In the genomic region with DNA sequence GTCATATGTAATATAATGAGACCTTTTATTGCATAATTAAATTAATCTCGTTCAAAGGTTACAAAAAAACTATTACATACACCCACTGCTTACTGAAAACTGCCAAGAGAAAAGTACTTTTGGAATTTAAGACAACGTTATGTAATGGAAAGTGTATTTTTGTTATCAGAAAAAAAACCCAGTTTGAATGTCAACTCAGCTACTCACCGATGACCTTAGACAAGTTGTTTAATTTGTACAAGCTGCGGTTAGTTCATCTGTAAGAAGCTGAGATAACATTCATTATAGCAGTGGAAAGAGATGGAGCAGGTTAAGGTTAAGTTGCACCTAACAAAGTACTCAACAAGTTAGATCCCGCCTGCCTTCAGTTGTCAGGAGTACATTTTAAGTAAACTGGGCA, we compare ENCODE assay signal across 1 cellular context.
TF ChIP-seq lines count a peak whose summit lies in the region.

No MANE protein-coding gene starts in this region.

TF ChIP-seq in H1, 55 proteins besides CTCF, POLR2A, EP300 and RAD21:
- TF ChIP-seq CBX8 (IDR thresholded peaks at IDR 0.05; ENCODE audit: borderline replicate concordance, low read depth, low read length) (no peak), CEBPB (IDR thresholded peaks at IDR 0.05; ENCODE audit: low read depth, low read length) (no peak), RNF2 (IDR thresholded peaks at IDR 0.05; ENCODE audit: borderline replicate concordance, low read depth, low read length, missing control alignments, poor library complexity, severe bottlenecking) (no peak), SP4 (IDR thresholded peaks at IDR 0.05; ENCODE audit: low read length) (no peak), EZH2 (IDR thresholded peaks at IDR 0.05; ENCODE audit: low read depth, low read length, severe bottlenecking) (no peak), SP1 (IDR thresholded peaks at IDR 0.05; ENCODE audit: low read depth, low read length) (no peak), GABPA (IDR thresholded peaks at IDR 0.05; ENCODE audit: borderline replicate concordance, insufficient read depth, low read length) (no peak), TAF1 (IDR thresholded peaks at IDR 0.05; ENCODE audit: low read depth, low read length) (no peak), KDM5A (IDR thresholded peaks at IDR 0.05; ENCODE audit: low read length) (no peak), KDM4A (IDR thresholded peaks at IDR 0.05; ENCODE audit: low read depth, low read length, severe bottlenecking) (no peak), MAFK (IDR thresholded peaks at IDR 0.05; ENCODE audit: low read depth, low read length) (no peak), ZNF274 (IDR thresholded peaks at IDR 0.05; ENCODE audit: borderline replicate concordance, extremely low read depth, low read length) (no peak), SIN3A (conservative IDR thresholded peaks at IDR 0.05 in 1 of 2, IDR thresholded peaks at IDR 0.05 in 1 of 2; ENCODE audit: low read depth in 1 of 2, low read length in 2 of 2) (no peak), YY1 (IDR thresholded peaks at IDR 0.05; ENCODE audit: low read depth, low read length) (no peak), GTF2F1 (IDR thresholded peaks at IDR 0.05; ENCODE audit: borderline replicate concordance, low read depth, low read length) (no peak), KDM1A (IDR thresholded peaks at IDR 0.05; ENCODE audit: borderline replicate concordance, low read length) (no peak), CBX5 (IDR thresholded peaks at IDR 0.05; ENCODE audit: low read depth, low read length) (no peak)
- TF ChIP-seq, protein P1, sequence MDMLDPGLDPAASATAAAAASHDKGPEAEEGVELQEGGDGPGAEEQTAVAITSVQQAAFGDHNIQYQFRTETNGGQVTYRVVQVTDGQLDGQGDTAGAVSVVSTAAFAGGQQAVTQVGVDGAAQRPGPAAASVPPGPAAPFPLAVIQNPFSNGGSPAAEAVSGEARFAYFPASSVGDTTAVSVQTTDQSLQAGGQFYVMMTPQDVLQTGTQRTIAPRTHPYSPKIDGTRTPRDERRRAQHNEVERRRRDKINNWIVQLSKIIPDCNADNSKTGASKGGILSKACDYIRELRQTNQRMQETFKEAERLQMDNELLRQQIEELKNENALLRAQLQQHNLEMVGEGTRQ (IDR thresholded peaks at IDR 0.05; ENCODE audit: low read length) = no peak
- TF ChIP-seq, protein P2, sequence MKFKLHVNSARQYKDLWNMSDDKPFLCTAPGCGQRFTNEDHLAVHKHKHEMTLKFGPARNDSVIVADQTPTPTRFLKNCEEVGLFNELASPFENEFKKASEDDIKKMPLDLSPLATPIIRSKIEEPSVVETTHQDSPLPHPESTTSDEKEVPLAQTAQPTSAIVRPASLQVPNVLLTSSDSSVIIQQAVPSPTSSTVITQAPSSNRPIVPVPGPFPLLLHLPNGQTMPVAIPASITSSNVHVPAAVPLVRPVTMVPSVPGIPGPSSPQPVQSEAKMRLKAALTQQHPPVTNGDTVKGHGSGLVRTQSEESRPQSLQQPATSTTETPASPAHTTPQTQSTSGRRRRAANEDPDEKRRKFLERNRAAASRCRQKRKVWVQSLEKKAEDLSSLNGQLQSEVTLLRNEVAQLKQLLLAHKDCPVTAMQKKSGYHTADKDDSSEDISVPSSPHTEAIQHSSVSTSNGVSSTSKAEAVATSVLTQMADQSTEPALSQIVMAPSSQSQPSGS (IDR thresholded peaks at IDR 0.05; ENCODE audit: low read length) = no peak
